Comparison of ENCODE assay signal across 1 cellular context in the genomic region with DNA sequence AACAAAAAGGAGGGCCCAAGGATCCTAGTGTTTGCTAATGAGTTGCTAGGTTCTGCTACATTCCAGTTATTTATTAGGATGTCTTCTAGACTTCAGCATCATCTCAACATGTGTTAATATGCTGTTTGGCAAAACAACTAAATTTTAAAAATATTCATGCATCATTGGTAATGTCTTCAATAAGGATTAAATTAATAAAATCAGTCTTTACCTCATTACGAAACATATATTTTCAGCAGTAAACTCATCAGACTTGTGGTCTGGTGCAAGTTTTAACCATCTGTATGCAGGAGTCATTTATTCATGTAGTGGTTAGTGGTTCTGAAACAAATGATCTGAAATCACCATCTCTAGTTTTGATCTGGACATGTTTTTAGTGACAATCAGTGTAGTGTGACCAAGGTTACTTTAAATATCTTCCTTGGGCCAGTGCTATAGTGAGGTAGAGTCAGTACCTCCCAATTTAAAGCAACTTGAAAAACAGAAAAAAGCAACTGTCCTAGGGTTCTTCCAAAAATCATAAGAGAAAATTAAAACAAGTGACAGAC.
TF ChIP-seq lines count a peak whose summit lies in the region.

No MANE protein-coding gene starts in this region.

TF ChIP-seq in GM12878, 131 proteins besides CTCF, POLR2A, EP300 and RAD21 (continued from another document):
- TF ChIP-seq, protein P1, sequence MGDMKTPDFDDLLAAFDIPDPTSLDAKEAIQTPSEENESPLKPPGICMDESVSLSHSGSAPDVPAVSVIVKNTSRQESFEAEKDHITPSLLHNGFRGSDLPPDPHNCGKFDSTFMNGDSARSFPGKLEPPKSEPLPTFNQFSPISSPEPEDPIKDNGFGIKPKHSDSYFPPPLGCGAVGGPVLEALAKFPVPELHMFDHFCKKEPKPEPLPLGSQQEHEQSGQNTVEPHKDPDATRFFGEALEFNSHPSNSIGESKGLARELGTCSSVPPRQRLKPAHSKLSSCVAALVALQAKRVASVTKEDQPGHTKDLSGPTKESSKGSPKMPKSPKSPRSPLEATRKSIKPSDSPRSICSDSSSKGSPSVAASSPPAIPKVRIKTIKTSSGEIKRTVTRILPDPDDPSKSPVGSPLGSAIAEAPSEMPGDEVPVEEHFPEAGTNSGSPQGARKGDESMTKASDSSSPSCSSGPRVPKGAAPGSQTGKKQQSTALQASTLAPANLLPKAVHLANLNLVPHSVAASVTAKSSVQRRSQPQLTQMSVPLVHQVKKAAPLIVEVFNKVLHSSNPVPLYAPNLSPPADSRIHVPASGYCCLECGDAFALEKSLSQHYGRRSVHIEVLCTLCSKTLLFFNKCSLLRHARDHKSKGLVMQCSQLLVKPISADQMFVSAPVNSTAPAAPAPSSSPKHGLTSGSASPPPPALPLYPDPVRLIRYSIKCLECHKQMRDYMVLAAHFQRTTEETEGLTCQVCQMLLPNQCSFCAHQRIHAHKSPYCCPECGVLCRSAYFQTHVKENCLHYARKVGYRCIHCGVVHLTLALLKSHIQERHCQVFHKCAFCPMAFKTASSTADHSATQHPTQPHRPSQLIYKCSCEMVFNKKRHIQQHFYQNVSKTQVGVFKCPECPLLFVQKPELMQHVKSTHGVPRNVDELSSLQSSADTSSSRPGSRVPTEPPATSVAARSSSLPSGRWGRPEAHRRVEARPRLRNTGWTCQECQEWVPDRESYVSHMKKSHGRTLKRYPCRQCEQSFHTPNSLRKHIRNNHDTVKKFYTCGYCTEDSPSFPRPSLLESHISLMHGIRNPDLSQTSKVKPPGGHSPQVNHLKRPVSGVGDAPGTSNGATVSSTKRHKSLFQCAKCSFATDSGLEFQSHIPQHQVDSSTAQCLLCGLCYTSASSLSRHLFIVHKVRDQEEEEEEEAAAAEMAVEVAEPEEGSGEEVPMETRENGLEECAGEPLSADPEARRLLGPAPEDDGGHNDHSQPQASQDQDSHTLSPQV (IDR thresholded peaks at IDR 0.05): no peak
- no peak for TF ChIP-seq SP1 (IDR thresholded peaks at IDR 0.05; ENCODE audit: low read depth, low read length)
- TF ChIP-seq KAT2A (conservative IDR thresholded peaks at IDR 0.05; ENCODE audit: control insufficient read depth, low read depth, low read length): no peak
- TF ChIP-seq FOXK2 (IDR thresholded peaks at IDR 0.05): no peak
- TF ChIP-seq NFIC (IDR thresholded peaks at IDR 0.05; ENCODE audit: low read depth, low read length): no peak
- TF ChIP-seq SMC3 (IDR thresholded peaks at IDR 0.05; ENCODE audit: borderline replicate concordance, low read length): no peak
- TF ChIP-seq CHD4 (IDR thresholded peaks at IDR 0.05): no peak
- TF ChIP-seq SRF (IDR thresholded peaks at IDR 0.05; ENCODE audit: low read depth in 2 of 2, low read length in 2 of 2): no peak
- no peak for TF ChIP-seq USF1 (IDR thresholded peaks at IDR 0.05; ENCODE audit: borderline replicate concordance, extremely low read length, insufficient read depth, low read depth, low read length)
- no peak for TF ChIP-seq IKZF1 (conservative IDR thresholded peaks at IDR 0.05)
- no peak for TF ChIP-seq NR2C1 (IDR thresholded peaks at IDR 0.05)
